Comparison of ENCODE assay signal across 12 cellular contexts in genomic region chr9:79694676-79695400, GRCh38.
DNase-seq lines count a peak whose midpoint lies in the region; ATAC-seq and TF ChIP-seq lines count a peak whose summit lies in the region.
"Had no signal": no experiment of that assay in that cellular context is flagged by ENCODE, and none has a peak within 500 bp of the region (broad histone marks: within the 10 kb centered on the region; RNA-seq: fewer than 3 reads in every experiment).

No MANE protein-coding gene starts in this region.

- TF ChIP-seq CTCF in fibroblast of mammary gland (conservative IDR thresholded peaks at IDR 0.05; ENCODE audit: control insufficient read depth, insufficient read depth, low read depth, low read length) (no peak), neutrophil (IDR thresholded peaks at IDR 0.05) (no peak), left ventricle myocardium inferior (IDR thresholded peaks at IDR 0.05; ENCODE audit: borderline replicate concordance) (no peak)

- DNase-seq in ELF-1 (ENCODE audit: low read depth, low spot score), result peak; percentile 76
- peak; percentile 85 for DNase-seq in NT2/D1 (ENCODE audit: low read depth, low spot score)
- DNase-seq in fibroblast of mammary gland (ENCODE audit: low read depth), result peak; percentile 85
- DNase-seq in GDM1 (lab: John Stamatoyannopoulos, UW), result no peak
- DNase-seq in stimulated activated naive CD4-positive, alpha-beta T cell treated with Interleukin-2 at 50 U/mL for 16 hours (lab: John Stamatoyannopoulos, UW), result no peak
- no peak for DNase-seq in left ventricle myocardium inferior
- DNase-seq: activated naive CD4-positive, alpha-beta T cell treated with anti-CD3 and anti-CD28 coated beads, Interleukin-2, amount 50 U/mL, for 16 hours; midbrain; stomach had no signal

- no peak overlapping the region for H3K4me3 ChIP-seq in NT2/D1 (ENCODE audit: insufficient read length, low read depth)
- H3K4me3 ChIP-seq in fibroblast of mammary gland (ENCODE audit: control insufficient read depth, low read depth, low read length), result no peak overlapping the region
- H3K4me3 ChIP-seq in neutrophil (ENCODE audit: low read depth in 1 of 2, low read length in 1 of 2), result no peak overlapping the region
- H3K4me3 ChIP-seq in left ventricle myocardium inferior, result no peak overlapping the region
- H3K4me3 ChIP-seq: stomach had no signal

- H3K27me3 ChIP-seq in NT2/D1 (ENCODE audit: insufficient read depth, insufficient read length) (no peaks in the 10 kb centered on the region), neutrophil (no peaks in the 10 kb centered on the region), left ventricle myocardium inferior (ENCODE audit: low read depth) (no peaks in the 10 kb centered on the region)
- H3K27me3 ChIP-seq: stomach had no signal

- H3K4me1 ChIP-seq in NT2/D1 (ENCODE audit: insufficient read depth, insufficient read length) (peaks cover 14% of the 10 kb centered on the region), neutrophil (ENCODE audit: control insufficient read depth in 1 of 2, insufficient read depth in 1 of 2, low read depth in 1 of 2, low read length in 1 of 2) (peaks cover 9 to 13% of the 10 kb centered on the region in 2 experiments), left ventricle myocardium inferior (no peaks in the 10 kb centered on the region)

- no peak for ATAC-seq in HG02970 (IDR thresholded peaks at IDR 0.05; ENCODE audit: low FRiP score, unreplicated experiment)

- H3K9ac ChIP-seq in NT2/D1 (ENCODE audit: insufficient read length, low read depth), result no peak overlapping the region

- intact Hi-C loops in left ventricle myocardium inferior (cut with micrococcal nuclease), result no loop called here

- no peaks in the 10 kb centered on the region for H3K9me3 ChIP-seq in NT2/D1 (ENCODE audit: insufficient read depth, low read length)
- no peaks in the 10 kb centered on the region for H3K9me3 ChIP-seq in neutrophil
- H3K9me3 ChIP-seq in left ventricle myocardium inferior (replicated peaks), result no peaks in the 10 kb centered on the region
- H3K9me3 ChIP-seq: stomach had no signal

- no peaks in the 10 kb centered on the region for H3K36me3 ChIP-seq in NT2/D1 (ENCODE audit: insufficient read depth, insufficient read length, low read length)
- peaks cover 19% of the 10 kb centered on the region for H3K36me3 ChIP-seq in neutrophil
- no peaks in the 10 kb centered on the region for H3K36me3 ChIP-seq in left ventricle myocardium inferior
- H3K36me3 ChIP-seq: stomach had no signal

- H3K27ac ChIP-seq in neutrophil (peak overlapping the region; percentile 16), left ventricle myocardium inferior (replicated peaks) (no peak overlapping the region)
- H3K27ac ChIP-seq: epithelial cell of prostate, stomach had no signal

Comparison
In these comparisons a context has a peak if more than half of its experiments do, and no peak if none do; other contexts are left out.
1. DNase-seq: peak in ELF-1 (single experiment), NT2/D1 (single experiment) and fibroblast of mammary gland (single experiment); none in GDM1 (single experiment), stimulated activated naive CD4-positive, alpha-beta T cell treated with Interleukin-2 at 50 U/mL for 16 hours (single experiment) and left ventricle myocardium inferior (single experiment).